Comparison of ENCODE assay signal across 14 cellular contexts in the genomic region with DNA sequence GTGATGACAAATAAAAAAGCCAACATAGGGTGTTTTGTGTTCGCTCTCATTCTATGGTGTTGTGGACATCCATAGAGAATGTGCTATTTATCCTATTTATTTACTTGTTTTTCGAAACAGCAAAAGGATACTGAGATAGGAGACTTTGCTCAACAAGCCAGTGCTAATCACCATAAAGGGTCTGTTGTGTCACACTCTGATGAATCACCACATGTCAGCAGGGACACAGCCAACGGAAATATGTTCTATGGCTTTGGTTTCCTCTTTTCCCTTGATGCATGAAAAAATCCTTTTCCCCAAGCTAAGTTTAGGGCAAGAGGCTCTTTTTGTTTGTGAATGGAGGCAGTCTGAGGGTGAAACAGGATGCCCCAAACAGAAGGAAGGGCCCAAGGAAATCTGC.
DNase-seq lines count a peak whose midpoint lies in the region; ATAC-seq and TF ChIP-seq lines count a peak whose summit lies in the region.
"Had no signal": no experiment of that assay in that cellular context is flagged by ENCODE, and none has a peak within 500 bp of the region (broad histone marks: within the 10 kb centered on the region; RNA-seq: fewer than 3 reads in every experiment).

No MANE protein-coding gene starts in this region.

- DNase-seq in AG08395 (ENCODE audit: low spot score) (peak; percentile 74), NCI-H446 treated with DMSO at 0.1 percent for 48 hours (lab: John Stamatoyannopoulos, UW) (peak; percentile 57), epithelial cell of esophagus (ENCODE audit: low read depth) (peak; percentile 18), natural killer cell (no peak), hippocampal formation (lab: John Stamatoyannopoulos, UW) (no peak)
- DNase-seq: activated CD8-positive, alpha-beta memory T cell treated with anti-CD3 and anti-CD28 coated beads, Interleukin-2, amount 10 ng/mL, durations not matched to agents 7 days and 5 days; mesendoderm; NCI-H187 treated with DMSO at 0.1 percent for 48 hours; substantia nigra had no signal

- H3K27ac ChIP-seq in muscle layer of duodenum (ENCODE audit: low read length), result peak overlapping the region; percentile 13
- H3K27ac ChIP-seq: SJSA1 had no signal

- no peak overlapping the region for H3K4me3 Mint-ChIP-seq in natural killer cell
- H3K4me3 Mint-ChIP-seq: activated CD8-positive, alpha-beta memory T cell treated with anti-CD3 and anti-CD28 coated beads, Interleukin-2, amount 10 ng/mL, durations not matched to agents 7 days and 5 days had no signal

- no peaks in the 10 kb centered on the region for H3K4me1 Mint-ChIP-seq in natural killer cell
- H3K4me1 Mint-ChIP-seq: activated CD8-positive, alpha-beta memory T cell treated with anti-CD3 and anti-CD28 coated beads, Interleukin-2, amount 10 ng/mL, durations not matched to agents 7 days and 5 days had no signal

- no peak for ATAC-seq in HG02885 (IDR thresholded peaks at IDR 0.05; ENCODE audit: poor library complexity, unreplicated experiment)
- ATAC-seq in GM18511 (IDR thresholded peaks at IDR 0.05; ENCODE audit: unreplicated experiment), result no peak
- no peak for ATAC-seq in natural killer cell
- ATAC-seq: activated CD8-positive, alpha-beta memory T cell treated with anti-CD3 and anti-CD28 coated beads, Interleukin-2, amount 10 ng/mL, durations not matched to agents 7 days and 5 days; GM12878 had no signal

- H3K36me3 Mint-ChIP-seq in natural killer cell, result no peaks in the 10 kb centered on the region
- H3K36me3 Mint-ChIP-seq: activated CD8-positive, alpha-beta memory T cell treated with anti-CD3 and anti-CD28 coated beads, Interleukin-2, amount 10 ng/mL, durations not matched to agents 7 days and 5 days had no signal

- intact Hi-C loops in natural killer cell (cut with micrococcal nuclease), result no loop called here

- no peak for TF ChIP-seq CTCF in epithelial cell of esophagus (IDR thresholded peaks at IDR 0.05; ENCODE audit: insufficient read depth, low read depth, low read length, missing control alignments)
- no peak for TF ChIP-seq CTCF in natural killer cell (IDR thresholded peaks at IDR 0.05)

- H3K27me3 Mint-ChIP-seq in natural killer cell (ENCODE audit: low read depth in 2 of 2), result no peaks in the 10 kb centered on the region
- H3K27me3 Mint-ChIP-seq: activated CD8-positive, alpha-beta memory T cell treated with anti-CD3 and anti-CD28 coated beads, Interleukin-2, amount 10 ng/mL, durations not matched to agents 7 days and 5 days had no signal

- H3K9me3 ChIP-seq in muscle layer of duodenum (ENCODE audit: control insufficient read depth in 1 of 2, low read length in 2 of 2), result no peaks in the 10 kb centered on the region
- H3K9me3 ChIP-seq: SJSA1 had no signal

- no peak overlapping the region for H3K4me3 ChIP-seq in epithelial cell of esophagus (ENCODE audit: low read length)
- H3K4me3 ChIP-seq in muscle layer of duodenum (ENCODE audit: low read depth in 1 of 2, low read length in 2 of 2), result no peak overlapping the region
- H3K4me3 ChIP-seq: GM12878, SJSA1 had no signal

- no peaks in the 10 kb centered on the region for H3K27me3 ChIP-seq in muscle layer of duodenum (ENCODE audit: low read depth, low read length)
- H3K27me3 ChIP-seq: SJSA1 had no signal

- H3K9me3 Mint-ChIP-seq in natural killer cell, result no peaks in the 10 kb centered on the region

- peaks cover 3 to 6% of the 10 kb centered on the region in 2 donors for H3K4me1 ChIP-seq in muscle layer of duodenum (ENCODE audit: control insufficient read depth in 1 of 2, insufficient read depth in 2 of 2, low read length in 2 of 2)

- no peaks in the 10 kb centered on the region for H3K36me3 ChIP-seq in muscle layer of duodenum (ENCODE audit: control insufficient read depth in 1 of 2, insufficient read depth in 2 of 2, low read length in 2 of 2)
- H3K36me3 ChIP-seq: SJSA1 had no signal

- no peak overlapping the region for H3K27ac Mint-ChIP-seq in natural killer cell
- H3K27ac Mint-ChIP-seq: activated CD8-positive, alpha-beta memory T cell treated with anti-CD3 and anti-CD28 coated beads, Interleukin-2, amount 10 ng/mL, durations not matched to agents 7 days and 5 days had no signal

Comparison
In these comparisons a context has a peak if more than half of its experiments do, and no peak if none do; other contexts are left out.
1. DNase-seq: peak in AG08395 (single experiment), NCI-H446 treated with DMSO at 0.1 percent for 48 hours (single experiment) and epithelial cell of esophagus (single experiment); none in natural killer cell (single experiment) and hippocampal formation (0 of 2).